In the genomic region with DNA sequence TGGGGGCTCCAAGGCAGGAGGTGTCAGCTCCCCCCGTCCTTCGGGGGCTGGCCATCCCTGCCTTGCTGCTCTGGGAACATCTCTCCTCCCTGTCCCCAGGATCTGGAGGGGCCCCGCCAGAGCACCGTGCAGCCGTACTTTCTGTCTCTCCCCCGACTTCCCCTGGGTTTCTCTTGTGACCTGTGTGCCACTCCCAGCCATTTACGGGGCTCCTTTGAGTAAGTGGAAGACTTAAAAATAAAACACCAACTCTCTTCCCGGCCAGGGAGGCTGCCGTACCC, we compare ENCODE assay signal across 9 cellular contexts.
A peak's percentile ranks its signal among the peaks of the same experiment; 100 is the strongest.
DNase-seq lines count a peak whose midpoint lies in the region; ATAC-seq, FAIRE-seq and TF ChIP-seq lines count a peak whose summit lies in the region.
"Had no signal": no experiment of that assay in that cellular context is flagged by ENCODE, and none has a peak within 500 bp of the region (broad histone marks: within the 10 kb centered on the region; RNA-seq: fewer than 3 reads in every experiment).

No MANE protein-coding gene starts in this region.

- H3K36me3 Mint-ChIP-seq in endodermal cell (ENCODE audit: low read depth): no peaks in the 10 kb centered on the region

- H3K27me3 Mint-ChIP-seq in endodermal cell (ENCODE audit: insufficient read depth): no peaks in the 10 kb centered on the region

- peak overlapping the region; percentile 92 for H3K27ac Mint-ChIP-seq in endodermal cell

- 48 to 55% methylated on average over 9 of the region's 9 CpGs for WGBS in GM23248 (ENCODE audit: low coverage in 1 of 2, low lambda C conversion rate in 2 of 2, missing lambda C conversion rate in 2 of 2), 2 experiments
- 83 to 86% methylated on average over 5 to 9 of the region's 9 CpGs for WGBS in endodermal cell (ENCODE audit: insufficient coverage in 1 of 2, insufficient read length in 1 of 2), 2 experiments
- 68 to 72% (median 72%) methylated on average over 9 of the region's 9 CpGs for WGBS in ovary, 3 donors

- no peak for TF ChIP-seq EP300 in ovary (IDR thresholded peaks at IDR 0.05)

- ATAC-seq in HG02623 (IDR thresholded peaks at IDR 0.05; ENCODE audit: unreplicated experiment) (no peak), GM18498 (IDR thresholded peaks at IDR 0.05; ENCODE audit: unreplicated experiment) (no peak)

- peak overlapping the region; percentile 35 for H3K4me3 ChIP-seq in GM23248
- H3K4me3 ChIP-seq in SK-N-MC: no peak overlapping the region
- H3K4me3 ChIP-seq in endodermal cell (ENCODE audit: low read length): no peak overlapping the region
- no peak overlapping the region for H3K4me3 ChIP-seq in ovary

- H3K4me1 ChIP-seq in GM23248 (ENCODE audit: insufficient read depth) (peaks cover 44% of the 10 kb centered on the region), endodermal cell (ENCODE audit: control insufficient read depth, insufficient read depth, low read length) (peaks cover 10% of the 10 kb centered on the region), ovary (ENCODE audit: insufficient read depth) (peaks cover 10% of the 10 kb centered on the region)

- no peak overlapping the region for H3K4me3 Mint-ChIP-seq in endodermal cell

- H3K9ac ChIP-seq in GM23248: peak overlapping the region; percentile 87
- no peak overlapping the region for H3K9ac ChIP-seq in SK-N-MC (ENCODE audit: insufficient read length)
- no peak overlapping the region for H3K9ac ChIP-seq in endodermal cell (ENCODE audit: extremely low read depth, low read length, poor library complexity, severe bottlenecking)

- in situ Hi-C loops in GM23248 (cut with MboI): no loop called here

- H3K9me3 ChIP-seq in GM23248 (ENCODE audit: low read depth) (no peaks in the 10 kb centered on the region), SK-N-MC (ENCODE audit: low read depth, low read length) (no peaks in the 10 kb centered on the region), endodermal cell (ENCODE audit: control insufficient read depth, low read length) (no peaks in the 10 kb centered on the region), ovary (no peaks in the 10 kb centered on the region)

- FAIRE-seq in GM19239 (lab: Jason Lieb, UNC): no peak

- intact Hi-C loops in ovary (cut with DNase I): loop anchor here in 3 of 4 donors (2.0 to 5.0 kb wide), 5 partner anchors 58 to 105 kb away; partner anchors contain the start of genes CHMP6 (in 2 of the 3) and BAIAP2 (in 1 of the 3)

- no peaks in the 10 kb centered on the region for H3K9me2 ChIP-seq in GM23248 (ENCODE audit: insufficient read depth)

- 0 out of 2 replicates have a peak, but pooled peaks cover 8% of the 10 kb centered on the region for H3F3A ChIP-seq in GM23248 (ENCODE audit: insufficient read depth)

- H2AFZ ChIP-seq in GM23248: no peak overlapping the region

- TF ChIP-seq CTCF in endodermal cell (conservative IDR thresholded peaks at IDR 0.05): no peak
- TF ChIP-seq CTCF in ovary (IDR thresholded peaks at IDR 0.05): no peak

- peak overlapping the region; percentile 93 for H3K27ac ChIP-seq in GM23248
- H3K27ac ChIP-seq in SK-N-MC: peak overlapping the region; percentile 57; the same call in 1 of the 2 replicates
- H3K27ac ChIP-seq in endodermal cell (ENCODE audit: low read depth, low read length): peak overlapping the region; percentile 99
- H3K27ac ChIP-seq in ovary: peak overlapping the region; percentile 2 to 81

- DNase-seq in GM23248 (no peak), SK-N-MC (ENCODE audit: low read depth, low spot score) (no peak), endodermal cell (no peak), ovary (no peak), GM19239 (ENCODE audit: insufficient read length, low spot score) (no peak), SIG-M5 (lab: John Stamatoyannopoulos, UW) (no peak)
- DNase-seq: GF-D8 had no signal

- no peak for TF ChIP-seq POLR2A in ovary (IDR thresholded peaks at IDR 0.05)

- no peaks in the 10 kb centered on the region for H4K20me1 ChIP-seq in GM23248 (ENCODE audit: insufficient read depth)

- H3K79me2 ChIP-seq in GM23248 (ENCODE audit: insufficient read depth): no peaks in the 10 kb centered on the region

- H3K4me2 ChIP-seq in GM23248 (ENCODE audit: unreplicated experiment): peak overlapping the region; percentile 49

- H3K9me3 Mint-ChIP-seq in endodermal cell: no peaks in the 10 kb centered on the region

- H3K36me3 ChIP-seq in GM23248 (ENCODE audit: low read depth) (no peaks in the 10 kb centered on the region), SK-N-MC (ENCODE audit: insufficient read depth, low read length) (no peaks in the 10 kb centered on the region), endodermal cell (ENCODE audit: control insufficient read depth, insufficient read depth, low read length) (no peaks in the 10 kb centered on the region), ovary (no peaks in the 10 kb centered on the region)

- peaks cover 15% of the 10 kb centered on the region for H3K4me1 Mint-ChIP-seq in endodermal cell

- H3K27me3 ChIP-seq in GM23248 (replicated peaks; ENCODE audit: insufficient read depth): no peaks in the 10 kb centered on the region
- H3K27me3 ChIP-seq in endodermal cell (ENCODE audit: control insufficient read depth, insufficient read depth, low read length, poor library complexity, severe bottlenecking): no peaks in the 10 kb centered on the region
- H3K27me3 ChIP-seq in ovary: no peaks in the 10 kb centered on the region

Comparison
In these comparisons a context has a peak if more than half of its experiments do, and no peak if none do; other contexts are left out.
1. H3K27ac ChIP-seq: peak in every context shown above with its lines; median percentile 99 in endodermal cell; 93 in GM23248; 57 in SK-N-MC; 42 in ovary.